37 cellular contexts compared by ENCODE assay signal in the genomic region with DNA sequence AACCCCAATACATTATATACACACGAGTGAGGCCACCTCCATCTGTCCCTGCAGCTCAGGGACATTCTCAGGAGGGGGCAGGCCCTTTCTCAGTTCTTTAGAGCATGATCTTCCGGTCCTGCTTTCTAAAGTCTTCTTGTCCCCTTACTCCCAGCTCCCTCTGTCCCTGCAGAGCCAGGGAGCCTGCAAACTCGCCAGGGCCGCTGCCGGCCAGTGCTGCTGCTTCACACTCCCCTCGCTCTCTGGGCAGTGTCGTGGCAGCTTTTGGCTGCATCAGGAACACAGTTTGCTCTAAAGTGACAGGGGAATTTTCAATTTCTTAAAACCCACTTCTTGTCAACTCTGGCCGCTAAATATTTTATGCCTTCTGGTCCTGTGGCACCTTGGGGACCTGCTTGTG.
"Had no signal": no experiment of that assay in that cellular context is flagged by ENCODE, and none has a peak within 500 bp of the region (broad histone marks: within the 10 kb centered on the region; RNA-seq: fewer than 3 reads in every experiment).

No MANE protein-coding gene starts in this region.

- H3K27ac ChIP-seq: adrenal gland, ascending aorta, body of pancreas, brain microvascular endothelial cell, breast epithelium had no signal

- H3K9me3 ChIP-seq: adrenal gland, ascending aorta, body of pancreas, breast epithelium had no signal

- H3K4me1 Mint-ChIP-seq: activated naive CD4-positive, alpha-beta T cell treated with anti-CD3 and anti-CD28 coated beads, Interleukin-2, amount 10 ng/mL, durations not matched to agents 7 days and 5 days; activated naive CD4-positive, alpha-beta T cell treated with anti-CD3 and anti-CD28 coated beads, Interleukin-2, amount 50 U/mL, for 24 hours; activated naive CD8-positive, alpha-beta T cell treated with anti-CD3 and anti-CD28 coated beads for 36 hours; activated T-helper 17 cell treated with anti-CD3 and anti-CD28 coated beads, Interleukin-2, amount 50 U/mL, for 72 hours; central memory CD8-positive, alpha-beta T cell had no signal

- DNase-seq: activated effector memory CD4-positive, alpha-beta T cell treated with anti-CD3 and anti-CD28 coated beads, Interleukin-2, amount 50 U/mL, for 16 hours; activated effector memory CD4-positive, alpha-beta T cell treated with Interleukin-2 at 50 U/mL for 16 hours; activated gamma-delta T cell; activated gamma-delta T cell treated with Interleukin-2 at 50 U/mL for 16 hours; activated naive CD4-positive, alpha-beta T cell; activated naive CD4-positive, alpha-beta T cell treated with anti-CD3 and anti-CD28 coated beads for 36 hours; activated naive CD4-positive, alpha-beta T cell treated with anti-CD3 and anti-CD28 coated beads, Interleukin-2, amount 10 ng/mL, durations not matched to agents 7 days and 5 days; activated naive CD4-positive, alpha-beta T cell treated with anti-CD3 and anti-CD28 coated beads, Interleukin-2, amount 50 U/mL, for 16 hours; activated naive CD4-positive, alpha-beta T cell treated with Interleukin-2 at 50 U/mL for 16 hours; activated naive CD8-positive, alpha-beta T cell treated with anti-CD3 and anti-CD28 coated beads for 36 hours; activated T-cell treated with anti-CD3 and anti-CD28 coated beads for 4 hours; activated T-cell treated with anti-CD3 and anti-CD28 coated beads, Interleukin-2, amount 50 U/mL, for 1 hour; activated T-cell treated with anti-CD3 and anti-CD28 coated beads, Interleukin-2, amount 50 U/mL, for 24 hours; activated T-cell treated with anti-CD3 and anti-CD28 coated beads, Interleukin-2, amount 50 U/mL, for 4 hours; activated T-cell treated with anti-CD3 and anti-CD28 coated beads, Interleukin-2, amount 50 U/mL, for 48 hours; activated T-cell treated with anti-CD3 and anti-CD28 coated beads, Interleukin-2, amount 50 U/mL, for 72 hours; adrenal gland; amniotic stem cell; amygdala; anterior cingulate cortex; aorta; body of pancreas; brain microvascular endothelial cell; caudate nucleus; central memory CD4-positive, alpha-beta T cell; cerebellar nuclear complex had no signal

- H3K27me3 Mint-ChIP-seq: activated naive CD4-positive, alpha-beta T cell treated with anti-CD3 and anti-CD28 coated beads, Interleukin-2, amount 10 ng/mL, durations not matched to agents 7 days and 5 days; activated naive CD4-positive, alpha-beta T cell treated with anti-CD3 and anti-CD28 coated beads, Interleukin-2, amount 50 U/mL, for 24 hours had no signal

- H3K4me1 ChIP-seq: adrenal gland, ascending aorta, body of pancreas, breast epithelium had no signal

- H3K4me3 Mint-ChIP-seq: activated naive CD4-positive, alpha-beta T cell treated with anti-CD3 and anti-CD28 coated beads for 36 hours; activated naive CD4-positive, alpha-beta T cell treated with anti-CD3 and anti-CD28 coated beads, Interleukin-2, amount 10 ng/mL, durations not matched to agents 7 days and 5 days; activated naive CD4-positive, alpha-beta T cell treated with anti-CD3 and anti-CD28 coated beads, Interleukin-2, amount 50 U/mL, for 24 hours; activated naive CD8-positive, alpha-beta T cell; activated naive CD8-positive, alpha-beta T cell treated with anti-CD3 and anti-CD28 coated beads for 36 hours; activated T-cell treated with anti-CD3 and anti-CD28 coated beads, Interleukin-2, amount 50 U/mL, for 24 hours; activated T-cell treated with anti-CD3 and anti-CD28 coated beads, Interleukin-2, amount 50 U/mL, for 4 hours; activated T-cell treated with anti-CD3 and anti-CD28 coated beads, Interleukin-2, amount 50 U/mL, for 72 hours; activated T-helper 1 cell treated with anti-CD3 and anti-CD28 coated beads, Interleukin-12 subunit alpha, Interleukin-12 subunit beta, Interleukin-2, Interleukin-4 antibody, amounts not matched to agents 30 ng/mL and 10 ng/mL and 1 ng/mL, durations not matched to agents 14 hours and 24 hours and 36 hours; activated T-helper 17 cell treated with anti-CD3 and anti-CD28 coated beads, Interleukin-2, amount 50 U/mL, for 72 hours; brain; central memory CD8-positive, alpha-beta T cell had no signal

- ATAC-seq: activated naive CD4-positive, alpha-beta T cell treated with anti-CD3 and anti-CD28 coated beads, Interleukin-2, amount 50 U/mL, for 72 hours; activated T-cell treated with anti-CD3 and anti-CD28 coated beads, Interleukin-2, amount 50 U/mL, for 4 hours; activated T-cell treated with anti-CD3 and anti-CD28 coated beads, Interleukin-2, amount 50 U/mL, for 72 hours; activated T-helper 17 cell treated with anti-CD3 and anti-CD28 coated beads, Interleukin-2, amount 50 U/mL, for 72 hours; body of pancreas had no signal

- FAIRE-seq: astrocyte had no signal

- H3K27me3 ChIP-seq: adrenal gland, ascending aorta, body of pancreas, brain microvascular endothelial cell, breast epithelium had no signal

- H3K27ac Mint-ChIP-seq: activated naive CD4-positive, alpha-beta T cell treated with anti-CD3 and anti-CD28 coated beads for 36 hours; activated naive CD4-positive, alpha-beta T cell treated with anti-CD3 and anti-CD28 coated beads, Interleukin-2, amount 10 ng/mL, durations not matched to agents 7 days and 5 days; activated naive CD4-positive, alpha-beta T cell treated with anti-CD3 and anti-CD28 coated beads, Interleukin-2, amount 50 U/mL, for 24 hours; activated naive CD4-positive, alpha-beta T cell treated with anti-CD3 and anti-CD28 coated beads, Interleukin-2, amount 50 U/mL, for 72 hours; activated naive CD8-positive, alpha-beta T cell; activated naive CD8-positive, alpha-beta T cell treated with anti-CD3 and anti-CD28 coated beads for 36 hours; activated T-cell treated with anti-CD3 and anti-CD28 coated beads, Interleukin-2, amount 50 U/mL, for 24 hours; activated T-cell treated with anti-CD3 and anti-CD28 coated beads, Interleukin-2, amount 50 U/mL, for 72 hours; activated T-helper 1 cell treated with anti-CD3 and anti-CD28 coated beads, Interleukin-12 subunit alpha, Interleukin-12 subunit beta, Interleukin-2, Interleukin-4 antibody, amounts not matched to agents 30 ng/mL and 10 ng/mL and 1 ng/mL, durations not matched to agents 14 hours and 24 hours and 36 hours; activated T-helper 17 cell treated with anti-CD3 and anti-CD28 coated beads, Interleukin-2, amount 50 U/mL, for 72 hours; activated T-helper 2 cell treated with anti-CD3 and anti-CD28 coated beads, Interferon-gamma antibody, Interleukin-2, Interleukin-4, amounts not matched to agents 10 μg/mL and 5 μg/mL and 100 μg/mL, durations not matched to agents 14 hours and 24 hours and 36 hours had no signal

- H3K36me3 ChIP-seq: adrenal gland, brain microvascular endothelial cell, breast epithelium had no signal

- H3K4me3 ChIP-seq: adrenal gland, ascending aorta, body of pancreas, breast epithelium had no signal

- H3K36me3 Mint-ChIP-seq: activated naive CD4-positive, alpha-beta T cell treated with anti-CD3 and anti-CD28 coated beads, Interleukin-2, amount 10 ng/mL, durations not matched to agents 7 days and 5 days; activated naive CD4-positive, alpha-beta T cell treated with anti-CD3 and anti-CD28 coated beads, Interleukin-2, amount 50 U/mL, for 24 hours; activated naive CD4-positive, alpha-beta T cell treated with anti-CD3 and anti-CD28 coated beads, Interleukin-2, amount 50 U/mL, for 72 hours; activated naive CD8-positive, alpha-beta T cell; activated naive CD8-positive, alpha-beta T cell treated with anti-CD3 and anti-CD28 coated beads for 36 hours had no signal

- H3K9me3 Mint-ChIP-seq: activated naive CD4-positive, alpha-beta T cell treated with anti-CD3 and anti-CD28 coated beads for 36 hours; activated naive CD4-positive, alpha-beta T cell treated with anti-CD3 and anti-CD28 coated beads, Interleukin-2, amount 10 ng/mL, durations not matched to agents 7 days and 5 days; activated naive CD4-positive, alpha-beta T cell treated with anti-CD3 and anti-CD28 coated beads, Interleukin-2, amount 50 U/mL, for 24 hours; activated naive CD4-positive, alpha-beta T cell treated with anti-CD3 and anti-CD28 coated beads, Interleukin-2, amount 50 U/mL, for 72 hours; activated naive CD8-positive, alpha-beta T cell treated with anti-CD3 and anti-CD28 coated beads for 36 hours; activated T-cell treated with anti-CD3 and anti-CD28 coated beads, Interleukin-2, amount 50 U/mL, for 24 hours; activated T-cell treated with anti-CD3 and anti-CD28 coated beads, Interleukin-2, amount 50 U/mL, for 4 hours; activated T-cell treated with anti-CD3 and anti-CD28 coated beads, Interleukin-2, amount 50 U/mL, for 72 hours; activated T-helper 1 cell treated with anti-CD3 and anti-CD28 coated beads, Interleukin-12 subunit alpha, Interleukin-12 subunit beta, Interleukin-2, Interleukin-4 antibody, amounts not matched to agents 30 ng/mL and 10 ng/mL and 1 ng/mL, durations not matched to agents 14 hours and 24 hours and 36 hours; activated T-helper 17 cell treated with anti-CD3 and anti-CD28 coated beads, Interleukin-2, amount 50 U/mL, for 72 hours; activated T-helper 2 cell treated with anti-CD3 and anti-CD28 coated beads, Interferon-gamma antibody, Interleukin-2, Interleukin-4, amounts not matched to agents 10 μg/mL and 5 μg/mL and 100 μg/mL, durations not matched to agents 14 hours and 24 hours and 36 hours; brain; central memory CD8-positive, alpha-beta T cell had no signal
